In genomic region chr15:45179221-45179985, GRCh38 we compare ENCODE assay signal across 8 cellular contexts. TPM values are rescaled to one million over a fixed set of nuclear protein-coding genes. Genes with fewer than 3 reads are reported as not detected.
DNase-seq lines count a peak whose midpoint lies in the region; ATAC-seq and TF ChIP-seq lines count a peak whose summit lies in the region.

No MANE protein-coding gene starts in this region.

- H3K36me3 Mint-ChIP-seq in Calu3 (ENCODE audit: insufficient read depth, unreplicated experiment), result no peaks in the 10 kb centered on the region
- peaks cover 25% of the 10 kb centered on the region for H3K36me3 Mint-ChIP-seq in activated T-cell treated with anti-CD3 and anti-CD28 coated beads, Interleukin-2, amount 50 U/mL, for 4 hours (ENCODE audit: insufficient read depth)

- no peaks in the 10 kb centered on the region for H3K27me3 ChIP-seq in aorta (ENCODE audit: control insufficient read depth in 1 of 2, insufficient read depth in 2 of 2, low read length in 1 of 2)

- no peaks in the 10 kb centered on the region for H3K4me1 ChIP-seq in aorta (ENCODE audit: control insufficient read depth in 1 of 2, insufficient read depth in 2 of 2, low read length in 2 of 2)

- intact Hi-C loops in Calu3 (cut with micrococcal nuclease; ENCODE audit: unreplicated experiment) (no loop called here), left ventricle myocardium superior (cut with micrococcal nuclease) (no loop called here), aorta (cut with DNase I) (no loop called here)

- DNase-seq in Calu3, result peak; percentile 80
- DNase-seq in LNCaP clone FGC (ENCODE audit: low read depth), result no peak
- peak; percentile 49 for DNase-seq in activated T-cell treated with anti-CD3 and anti-CD28 coated beads, Interleukin-2, amount 50 U/mL, for 4 hours
- peak; percentile 55 for DNase-seq in left ventricle myocardium superior
- peak; percentile 27 for DNase-seq in stimulated activated CD8-positive, alpha-beta memory T cell treated with anti-CD3 and anti-CD28 coated beads, Interleukin-15, amount 100 ng/mL, for 1 hour (ENCODE audit: low read depth)
- DNase-seq in aorta, result no peak
- no peak for DNase-seq in NCI-H1105 (lab: John Stamatoyannopoulos, UW)
- DNase-seq in NCI-H226, result no peak

- TF ChIP-seq CTCF in Calu3 (IDR thresholded peaks at IDR 0.05; ENCODE audit: unreplicated experiment) (peak; percentile 73), LNCaP clone FGC (IDR thresholded peaks at IDR 0.05; ENCODE audit: control insufficient read depth, extremely low read depth, insufficient read depth) (peak; percentile 49)

- H3K27me3 Mint-ChIP-seq in Calu3 (ENCODE audit: unreplicated experiment), result no peaks in the 10 kb centered on the region
- H3K27me3 Mint-ChIP-seq in activated T-cell treated with anti-CD3 and anti-CD28 coated beads, Interleukin-2, amount 50 U/mL, for 4 hours (ENCODE audit: low read depth), result no peaks in the 10 kb centered on the region

- H3K27ac Mint-ChIP-seq in Calu3 (ENCODE audit: unreplicated experiment), result peak overlapping the region; percentile 7

- H3K9me3 ChIP-seq in aorta (ENCODE audit: control insufficient read depth, low read length), result no peaks in the 10 kb centered on the region

- ATAC-seq in activated T-cell treated with anti-CD3 and anti-CD28 coated beads, Interleukin-2, amount 50 U/mL, for 4 hours, result peak; percentile 8 to 42
- ATAC-seq in left ventricle myocardium superior, result peak; percentile 36
- ATAC-seq in aorta (ENCODE audit: low FRiP score), result no peak

- no TSS peak for BruUV-seq in Calu3 (replicated peaks; lab: Mats Ljungman, UMichigan)

- no peak overlapping the region for H3K27ac ChIP-seq in aorta (ENCODE audit: low read depth in 1 of 2, low read length in 2 of 2)

- WGBS in aorta, 2 donors, result 87% methylated on average over 13 of the region's 13 CpGs

- H3K4me3 ChIP-seq in LNCaP clone FGC (ENCODE audit: low read depth, low read length) (no peak overlapping the region), aorta (ENCODE audit: low read length in 2 of 2) (no peak overlapping the region)

- no peaks in the 10 kb centered on the region for H3K36me3 ChIP-seq in aorta (ENCODE audit: control insufficient read depth in 1 of 2, insufficient read depth in 2 of 2, low read length in 1 of 2)

- H3K9me3 Mint-ChIP-seq in Calu3 (ENCODE audit: low read depth, unreplicated experiment), result no peaks in the 10 kb centered on the region
- H3K9me3 Mint-ChIP-seq in activated T-cell treated with anti-CD3 and anti-CD28 coated beads, Interleukin-2, amount 50 U/mL, for 4 hours, result no peaks in the 10 kb centered on the region

- CTCF ChIA-PET in Calu3 (lab: Charles Lee), result interaction anchor here (0.6 to 2.6 kb wide), 9 partner anchors 9 to 61 kb away, joined by 3 to 9 read pairs (median 4); no protein-coding TSS in a partner anchor

- H3K4me1 Mint-ChIP-seq in Calu3 (ENCODE audit: low read depth, unreplicated experiment), result peaks cover 47% of the 10 kb centered on the region
- H3K4me1 Mint-ChIP-seq in activated T-cell treated with anti-CD3 and anti-CD28 coated beads, Interleukin-2, amount 50 U/mL, for 4 hours (ENCODE audit: low read depth), result peaks cover 11% of the 10 kb centered on the region

- no peak overlapping the region for H3K4me3 Mint-ChIP-seq in Calu3 (ENCODE audit: low read depth, unreplicated experiment)
- no peak overlapping the region for H3K4me3 Mint-ChIP-seq in activated T-cell treated with anti-CD3 and anti-CD28 coated beads, Interleukin-2, amount 50 U/mL, for 4 hours

RNA-seq across cellular contexts. Expression of gene SHF, which starts 8.4 kb away (rescaled TPM):
- total RNA-seq in Calu3 (2022) (6.0 and 7.3 TPM in 2 replicates), left ventricle myocardium superior (5.0 TPM), aorta (10 to 100 TPM; 13.8 to 19.0 TPM)
- 10 to 100 TPM; 17.5 to 30.5 (median 19.2) TPM for total RNA-seq in activated T-cell treated with anti-CD3 and anti-CD28 coated beads, Interleukin-2, amount 50 U/mL, for 4 hours
- polyA plus RNA-seq in aorta, result 10 to 100 TPM in 1 of 2 donors, 1 to 10 TPM in 1; 4.3 to 12.7 TPM

RNA-seq across cellular contexts. Expression of gene DUOX1, which starts 49.6 kb away (rescaled TPM):
- total RNA-seq in Calu3 (2022) (1.2 and 1.4 TPM in 2 replicates), left ventricle myocardium superior (0.50 TPM), aorta (1 to 10 TPM in 1 of 2 donors, under 1 TPM in 1; 0.71 to 4.5 TPM)
- under 1 TPM; 0.13 to 0.42 (median 0.22) TPM for total RNA-seq in activated T-cell treated with anti-CD3 and anti-CD28 coated beads, Interleukin-2, amount 50 U/mL, for 4 hours
- under 1 TPM; 0.13 to 0.46 TPM for polyA plus RNA-seq in aorta

RNA-seq across cellular contexts. Expression of gene DUOXA1, which starts 49.7 kb away (rescaled TPM):
- total RNA-seq in Calu3 (2022) (not detected in 2 replicates), left ventricle myocardium superior (0.59 TPM), aorta (1 to 10 TPM in 1 of 2 donors, under 1 TPM in 1; 0.23 to 4.9 TPM)
- total RNA-seq in activated T-cell treated with anti-CD3 and anti-CD28 coated beads, Interleukin-2, amount 50 U/mL, for 4 hours, result under 1 TPM; 0.08 to 0.58 (median 0.24) TPM
- under 1 TPM; 0.38 to 0.43 TPM for polyA plus RNA-seq in aorta

Comparison
In these comparisons a context has a peak if more than half of its experiments do, and no peak if none do; other contexts are left out.
1. DNase-seq: peak in Calu3 (single experiment), activated T-cell treated with anti-CD3 and anti-CD28 coated beads, Interleukin-2, amount 50 U/mL, for 4 hours (single experiment), left ventricle myocardium superior (single experiment) and stimulated activated CD8-positive, alpha-beta memory T cell treated with anti-CD3 and anti-CD28 coated beads, Interleukin-15, amount 100 ng/mL, for 1 hour (single experiment); none in LNCaP clone FGC (single experiment), aorta (0 of 2), NCI-H1105 (single experiment) and NCI-H226 (single experiment).